8 cellular contexts compared by ENCODE assay signal in genomic region chr5:140639093-140639821, GRCh38. TPM values are rescaled to one million over a fixed set of nuclear protein-coding genes. Genes with fewer than 3 reads are reported as not detected.
DNase-seq lines count a peak whose midpoint lies in the region; ATAC-seq and TF ChIP-seq lines count a peak whose summit lies in the region.

TMCO6 (plus strand) TSS chr5:140639451; CDS start chr5:140639528, 77 bp downstream.

- CTCF ChIA-PET in IMR-90 (lab: Yijun Ruan, JAX) (interaction anchor here (0.6 to 1.2 kb wide), 5 partner anchors 9 to 253 kb away, joined by 3 to 5 read pairs (median 4); partner anchors contain the start of genes EIF4EBP3 and IK), OCI-LY7 (lab: Charles Lee; ENCODE audit: unreplicated experiment) (interaction anchor here (0.6 to 1.3 kb wide), 2 partner anchors 8 to 74 kb away, joined by 3 read pairs; partner anchors contain the start of genes IK and NDUFA2)

- intact Hi-C loops in IMR-90 (cut with micrococcal nuclease): loop anchor here (1.0 to 10.0 kb wide), 3 partner anchors 82 to 394 kb away; partner anchors contain the start of genes EIF4EBP3 and SRA1
- intact Hi-C loops in OCI-LY7 (cut with micrococcal nuclease; ENCODE audit: unreplicated experiment): loop anchor here (1.0 to 10.0 kb wide), 5 partner anchors 74 to 394 kb away; partner anchors contain the start of genes ANKHD1, APBB3, SLC35A4 and SRA1

- no peaks in the 10 kb centered on the region for H3K27me3 ChIP-seq in IMR-90 (ENCODE audit: control insufficient read depth, insufficient read depth, low read length)

- peak within 1 kb of the TSS; percentile 38 for H2BK120ac ChIP-seq in IMR-90 (ENCODE audit: low read depth, low read length)

- peak within 1 kb of the TSS; percentile 43 for H3K23ac ChIP-seq in IMR-90 (ENCODE audit: low read depth, low read length)

- in situ Hi-C loops in IMR-90 (cut with MboI; ENCODE audit: low sequenced_read_pairs): no loop called here

- H4K20me1 ChIP-seq in IMR-90 (ENCODE audit: insufficient read depth, low read length) (no peaks in the 10 kb centered on the region), OCI-LY7 (ENCODE audit: insufficient read depth, low read length) (no peaks in the 10 kb centered on the region)

- H3K14ac ChIP-seq in IMR-90 (replicated peaks; ENCODE audit: low read depth, low read length): peak within 1 kb of the TSS; percentile 75

- ATAC-seq in GM21526 (IDR thresholded peaks at IDR 0.05; ENCODE audit: low FRiP score, unreplicated experiment) (peak; percentile 93), IMR-90 (ENCODE audit: low read depth) (peak; percentile 99)

- 1% methylated on average over 19 of the region's 57 CpGs; no CpG with 5 or more reads in 1 of the 2 experiments for WGBS in IMR-90 (ENCODE audit: extremely low coverage in 2 of 2, insufficient read length in 1 of 2), 2 experiments

- H2AFZ ChIP-seq in IMR-90 (replicated peaks; ENCODE audit: low read length, poor library complexity): peak within 1 kb of the TSS; percentile 91
- H2AFZ ChIP-seq in OCI-LY7 (ENCODE audit: low read length): peak within 1 kb of the TSS; percentile 98

- peaks cover 6 to 27% of the 10 kb centered on the region in 2 experiments for H3K79me1 ChIP-seq in IMR-90 (ENCODE audit: low read depth in 1 of 2, low read length in 2 of 2)

- BruUV-seq in IMR-90 (replicated peaks; lab: Mats Ljungman, UMichigan): no TSS peak
- no TSS peak for BruUV-seq in OCI-LY7 (replicated peaks; lab: Mats Ljungman, UMichigan)

- peak within 1 kb of the TSS; percentile 21; the same call in 1 of the 3 replicates for H2BK15ac ChIP-seq in IMR-90 (ENCODE audit: low read depth, low read length)

- H3K9me1 ChIP-seq in IMR-90 (ENCODE audit: insufficient read depth, low read length): peaks cover 7% of the 10 kb centered on the region

- peak within 1 kb of the TSS; percentile 21 for H3K56ac ChIP-seq in IMR-90 (ENCODE audit: extremely low read depth, insufficient read depth, low read length)

- peak within 1 kb of the TSS; percentile 82 for H4K5ac ChIP-seq in IMR-90 (ENCODE audit: low read depth, low read length)

- no peak within 1 kb of the TSS; the same call in none of the 2 replicates for H2BK20ac ChIP-seq in IMR-90 (ENCODE audit: low read depth, low read length)

- TF ChIP-seq RAD21 in IMR-90 (IDR thresholded peaks at IDR 0.05; ENCODE audit: low read length): peak; percentile 44

- H3K4me2 ChIP-seq in IMR-90 (ENCODE audit: low read depth, low read length): peak within 1 kb of the TSS; percentile 95
- peak within 1 kb of the TSS; percentile 77 for H3K4me2 ChIP-seq in OCI-LY7 (ENCODE audit: low read length)

- peaks cover 3% of the 10 kb centered on the region for H3K4me1 ChIP-seq in IMR-90 (ENCODE audit: control insufficient read depth, insufficient read depth, low read length)
- H3K4me1 ChIP-seq in OCI-LY7 (ENCODE audit: insufficient read depth, low read length, poor library complexity, severe bottlenecking): peaks cover 11% of the 10 kb centered on the region

- DNase-seq in DMS 273 treated with DMSO at 0.1 percent for 48 hours (lab: John Stamatoyannopoulos, UW) (peak; percentile 88), IMR-90 (peak; percentile 89), OCI-LY7 (ENCODE audit: low spot score) (peak; percentile 91), activated T-cell treated with anti-CD3 and anti-CD28 coated beads for 24 hours (ENCODE audit: low read depth) (peak; percentile 95), epithelial cell of prostate (ENCODE audit: low read depth, low spot score) (peak; percentile 68), mucosa of gallbladder (ENCODE audit: low spot score) (peak; percentile 98)
- DNase-seq in stimulated activated CD8-positive, alpha-beta memory T cell treated with anti-CD3 and anti-CD28 coated beads, Interleukin-4, amount 100 ng/mL, for 4 hours (ENCODE audit: low read depth in 2 of 2, low spot score in 1 of 2): peak; percentile 90 to 93

- peak within 1 kb of the TSS; percentile 14; the same call in 1 of the 2 replicates for H2AK5ac ChIP-seq in IMR-90 (ENCODE audit: low read depth, low read length)

- peaks cover 5% of the 10 kb centered on the region; the same call in 1 of the 2 replicates for H3K79me2 ChIP-seq in OCI-LY7 (ENCODE audit: insufficient read depth, low read depth, low read length)

- peak within 1 kb of the TSS; percentile 61 for H2BK5ac ChIP-seq in IMR-90 (ENCODE audit: low read depth, low read length, poor library complexity, severe bottlenecking)

- H3K9me3 ChIP-seq in IMR-90 (ENCODE audit: control insufficient read depth, insufficient read depth, low read length) (no peaks in the 10 kb centered on the region), OCI-LY7 (ENCODE audit: low read length) (no peaks in the 10 kb centered on the region)

- no peaks in the 10 kb centered on the region for H3K9me2 ChIP-seq in OCI-LY7 (ENCODE audit: insufficient read depth, low read length)

- H3K27ac ChIP-seq in IMR-90 (ENCODE audit: insufficient read depth, low read length): peak within 1 kb of the TSS; percentile 74
- peak within 1 kb of the TSS; percentile 25 for H3K27ac ChIP-seq in OCI-LY7 (ENCODE audit: low read depth, low read length, poor library complexity, severe bottlenecking)
- H3K27ac ChIP-seq in epithelial cell of prostate: peak within 1 kb of the TSS; percentile 62

- H3K4ac ChIP-seq in IMR-90 (ENCODE audit: low read depth, low read length): peak within 1 kb of the TSS; percentile 72

- H3K9ac ChIP-seq in IMR-90 (ENCODE audit: low read depth, low read length): peak within 1 kb of the TSS; percentile 69

- TF ChIP-seq CTCF in IMR-90 (conservative IDR thresholded peaks at IDR 0.05; ENCODE audit: low read depth, low read length): peak; percentile 58
- peak; percentile 70 for TF ChIP-seq CTCF in OCI-LY7 (conservative IDR thresholded peaks at IDR 0.05; ENCODE audit: low read length)

- POLR2A ChIA-PET in IMR-90 (lab: Charles Lee; ENCODE audit: unreplicated experiment) (no interaction called here), OCI-LY7 (lab: Charles Lee) (interaction anchor here (0.6 to 1.9 kb wide), 4 partner anchors 8 to 287 kb away, joined by 3 to 9 read pairs (median 6); partner anchors contain the start of genes IK, NDUFA2 and ZMAT2)

- H4K8ac ChIP-seq in IMR-90 (ENCODE audit: low read depth in 2 of 2, low read length in 2 of 2): peak within 1 kb of the TSS; percentile 73 to 84

- H3K36me3 ChIP-seq in IMR-90 (ENCODE audit: control insufficient read depth, insufficient read depth, low read length) (peaks cover 19% of the 10 kb centered on the region), OCI-LY7 (ENCODE audit: insufficient read depth, low read length) (peaks cover 27% of the 10 kb centered on the region; the same call in 1 of the 2 replicates)

- H3K4me3 ChIP-seq in IMR-90 (ENCODE audit: insufficient read depth, low read depth, low read length) (peak within 1 kb of the TSS; percentile 70), OCI-LY7 (ENCODE audit: low read depth, low read length, poor library complexity, severe bottlenecking) (peak within 1 kb of the TSS; percentile 76)

- dilution Hi-C loops in IMR-90 (cut with HindIII; ENCODE audit: low sequenced_read_pairs, unreplicated experiment): no loop called here

- H4K91ac ChIP-seq in IMR-90 (ENCODE audit: insufficient read depth, low read depth, low read length): peak within 1 kb of the TSS; percentile 71

- peak within 1 kb of the TSS; percentile 97 for H2AK9ac ChIP-seq in IMR-90 (replicated peaks; ENCODE audit: low read depth, low read length, poor library complexity)

- H3K18ac ChIP-seq in IMR-90 (ENCODE audit: low read depth, low read length): peak within 1 kb of the TSS; percentile 71

- TF ChIP-seq POLR2A in IMR-90 (IDR thresholded peaks at IDR 0.05; ENCODE audit: low read depth, low read length): no peak

TF ChIP-seq in IMR-90, 13 proteins besides CTCF, POLR2A, EP300 and RAD21:
- TF ChIP-seq MAZ (IDR thresholded peaks at IDR 0.05; ENCODE audit: borderline replicate concordance, low read depth, low read length) (peak; percentile 97), RCOR1 (IDR thresholded peaks at IDR 0.05; ENCODE audit: insufficient replicate concordance, low read length) (no peak), RFX5 (IDR thresholded peaks at IDR 0.05; ENCODE audit: low read depth, low read length) (no peak), NFE2L2 (IDR thresholded peaks at IDR 0.05; ENCODE audit: low read depth, low read length) (no peak), MXI1 (IDR thresholded peaks at IDR 0.05; ENCODE audit: borderline replicate concordance, low read depth, low read length) (peak; percentile 97), CHD1 (IDR thresholded peaks at IDR 0.05; ENCODE audit: low read depth, low read length) (no peak), USF2 (IDR thresholded peaks at IDR 0.05; ENCODE audit: low read depth, low read length) (peak; percentile 38; the same call in 1 of the 2 replicates), FOS (IDR thresholded peaks at IDR 0.05; ENCODE audit: low read depth, low read length) (no peak), BHLHE40 (IDR thresholded peaks at IDR 0.05; ENCODE audit: low read depth, low read length) (no peak), CEBPB (IDR thresholded peaks at IDR 0.05; ENCODE audit: low read depth, low read length) (peak; percentile 70), SMC3 (IDR thresholded peaks at IDR 0.05; ENCODE audit: low read depth, low read length) (peak; percentile 1; the same call in 1 of the 2 replicates), MAFK (IDR thresholded peaks at IDR 0.05; ENCODE audit: low read depth, low read length) (no peak), ELK1 (IDR thresholded peaks at IDR 0.05; ENCODE audit: borderline replicate concordance, low read depth, low read length) (no peak)

RNA-seq across cellular contexts. Expression of gene TMCO6, which starts in this region (rescaled TPM):
- 4.2 and 6.6 TPM in 2 replicates for total RNA-seq in IMR-90 (2012; rRNA removed)
- polyA plus RNA-seq in IMR-90 (2012; rRNA removed): 7.2 and 10.6 TPM in 2 replicates
- 17.1 and 20.6 TPM in 2 replicates for polyA plus RNA-seq in IMR-90 (2012; cell fraction: cytosol; rRNA removed)
- polyA plus RNA-seq in IMR-90 (2012; cell fraction: nucleus; rRNA removed; ENCODE audit: low replicate concordance): 88.4 and 164 TPM in 2 replicates
- 15.4 and 26.9 TPM in 2 replicates for total RNA-seq in OCI-LY7 (2014; rRNA removed; shearing (Covaris generic))
- 36.8 and 38.8 TPM in 2 replicates for total RNA-seq in OCI-LY7 (2022)
- total RNA-seq in mucosa of gallbladder: 20.6 TPM

Comparison
In these comparisons a context has a peak if more than half of its experiments do, and no peak if none do; other contexts are left out.
1. Peak in every context shown above with its lines: DNase-seq, ATAC-seq, H3K4me3 ChIP-seq and H3K27ac ChIP-seq.